Comparison of ENCODE assay signal across 16 cellular contexts in the genomic region with DNA sequence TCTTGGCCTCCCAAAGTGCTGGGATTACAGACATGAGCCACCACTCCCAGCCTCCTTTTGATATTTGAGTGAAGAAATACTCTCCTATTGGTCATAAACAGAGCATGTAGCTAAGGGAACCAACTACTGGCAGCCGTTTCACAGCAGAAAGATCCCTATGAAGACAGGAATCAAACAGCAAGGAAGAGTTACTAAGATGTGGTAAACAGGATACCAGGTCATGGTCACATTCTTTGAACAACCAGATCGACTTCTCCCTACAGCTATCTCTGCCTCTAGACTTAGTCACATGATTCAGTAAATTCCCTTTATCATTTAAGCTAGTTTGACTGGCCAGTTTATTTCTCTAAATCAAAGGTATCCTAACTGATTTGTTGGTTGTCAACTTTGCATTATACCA. TPM values are rescaled to one million over a fixed set of nuclear protein-coding genes. Genes with fewer than 3 reads are reported as not detected.
DNase-seq lines count a peak whose midpoint lies in the region; ATAC-seq and TF ChIP-seq lines count a peak whose summit lies in the region.
"Had no signal": no experiment of that assay in that cellular context is flagged by ENCODE, and none has a peak within 500 bp of the region (broad histone marks: within the 10 kb centered on the region; RNA-seq: fewer than 3 reads in every experiment).

No MANE protein-coding gene starts in this region.

- H3K4me3 Mint-ChIP-seq in activated naive CD8-positive, alpha-beta T cell treated with anti-CD3 and anti-CD28 coated beads, Interleukin-2, amount 10 ng/mL, durations not matched to agents 7 days and 5 days, result no peak overlapping the region
- H3K4me3 Mint-ChIP-seq in activated naive CD8-positive, alpha-beta T cell treated with anti-CD3 and anti-CD28 coated beads for 36 hours, result no peak overlapping the region
- no peak overlapping the region for H3K4me3 Mint-ChIP-seq in memory B cell
- H3K4me3 Mint-ChIP-seq: CD8-positive, alpha-beta T cell had no signal

- DNase-seq in activated naive CD8-positive, alpha-beta T cell treated with anti-CD3 and anti-CD28 coated beads, Interleukin-2, amount 10 ng/mL, durations not matched to agents 7 days and 5 days, result no peak
- DNase-seq in activated naive CD8-positive, alpha-beta T cell treated with anti-CD3 and anti-CD28 coated beads for 36 hours, result no peak
- peak; percentile 24 for DNase-seq in OCI-LY7 (ENCODE audit: low spot score)
- DNase-seq in esophagus muscularis mucosa (ENCODE audit: extremely low spot score), result peak; percentile 14
- DNase-seq in memory B cell (ENCODE audit: low spot score in 2 of 2), result no peak
- no peak for DNase-seq in testis
- DNase-seq in globus pallidus (ENCODE audit: low spot score), result no peak
- DNase-seq: Calu3; CD8-positive, alpha-beta T cell; DMS79 treated with DMSO at 0.1 percent for 48 hours; GF-D8; GM23248 had no signal

- peaks cover 7% of the 10 kb centered on the region for H3K9me3 Mint-ChIP-seq in activated naive CD8-positive, alpha-beta T cell treated with anti-CD3 and anti-CD28 coated beads, Interleukin-2, amount 10 ng/mL, durations not matched to agents 7 days and 5 days
- peaks cover under 1% of the 10 kb centered on the region for H3K9me3 Mint-ChIP-seq in activated naive CD8-positive, alpha-beta T cell treated with anti-CD3 and anti-CD28 coated beads for 36 hours
- H3K9me3 Mint-ChIP-seq in memory B cell, result peaks cover 4% of the 10 kb centered on the region

- peaks cover 15% of the 10 kb centered on the region for H3K36me3 Mint-ChIP-seq in activated naive CD8-positive, alpha-beta T cell treated with anti-CD3 and anti-CD28 coated beads, Interleukin-2, amount 10 ng/mL, durations not matched to agents 7 days and 5 days
- H3K36me3 Mint-ChIP-seq in activated naive CD8-positive, alpha-beta T cell treated with anti-CD3 and anti-CD28 coated beads for 36 hours, result peaks cover 15% of the 10 kb centered on the region
- H3K36me3 Mint-ChIP-seq in memory B cell, result peaks cover 9% of the 10 kb centered on the region
- H3K36me3 Mint-ChIP-seq: CD8-positive, alpha-beta T cell had no signal

- peaks cover 5% of the 10 kb centered on the region for H3K27me3 Mint-ChIP-seq in activated naive CD8-positive, alpha-beta T cell treated with anti-CD3 and anti-CD28 coated beads, Interleukin-2, amount 10 ng/mL, durations not matched to agents 7 days and 5 days
- no peaks in the 10 kb centered on the region for H3K27me3 Mint-ChIP-seq in activated naive CD8-positive, alpha-beta T cell treated with anti-CD3 and anti-CD28 coated beads for 36 hours
- peaks cover 3% of the 10 kb centered on the region for H3K27me3 Mint-ChIP-seq in memory B cell

- H3K79me2 ChIP-seq in OCI-LY7 (ENCODE audit: insufficient read depth, low read depth, low read length), result no peaks in the 10 kb centered on the region

- H3K9me2 ChIP-seq in OCI-LY7 (ENCODE audit: insufficient read depth, low read length), result no peaks in the 10 kb centered on the region

- no peak for TF ChIP-seq EP300 in esophagus muscularis mucosa (IDR thresholded peaks at IDR 0.05)

- no peak overlapping the region for H2AFZ ChIP-seq in OCI-LY7 (ENCODE audit: low read length)
- H2AFZ ChIP-seq: GM23248 had no signal

- BruUV-seq in OCI-LY7 (replicated peaks; lab: Mats Ljungman, UMichigan), result no TSS peak

- H3K27ac Mint-ChIP-seq in activated naive CD8-positive, alpha-beta T cell treated with anti-CD3 and anti-CD28 coated beads, Interleukin-2, amount 10 ng/mL, durations not matched to agents 7 days and 5 days, result peak overlapping the region; percentile 43
- no peak overlapping the region for H3K27ac Mint-ChIP-seq in activated naive CD8-positive, alpha-beta T cell treated with anti-CD3 and anti-CD28 coated beads for 36 hours
- H3K27ac Mint-ChIP-seq in memory B cell, result no peak overlapping the region
- H3K27ac Mint-ChIP-seq: CD8-positive, alpha-beta T cell had no signal

- POLR2A ChIA-PET in activated naive CD8-positive, alpha-beta T cell treated with anti-CD3 and anti-CD28 coated beads, Interleukin-2, amount 10 ng/mL, durations not matched to agents 7 days and 5 days (lab: Charles Lee), result interaction anchor here (0.9 to 2.0 kb wide), 2 partner anchors 9 to 46 kb away, joined by 4 to 10 read pairs; partner anchors contain the start of gene HNRNPD
- POLR2A ChIA-PET in OCI-LY7 (lab: Charles Lee), result interaction anchor here (0.6 to 1.2 kb wide), 4 partner anchors 9 to 27 kb away, joined by 3 to 6 read pairs (median 4); partner anchors contain the start of gene HNRNPD

- H3K27ac ChIP-seq in OCI-LY7 (ENCODE audit: low read depth, low read length, poor library complexity, severe bottlenecking) (no peak overlapping the region), esophagus muscularis mucosa (replicated peaks in 1 of 4) (no peak overlapping the region), testis (no peak overlapping the region)
- H3K27ac ChIP-seq: 22Rv1; BLaER1 treated with 17β-estradiol and CSF1 and Interleukin-3, amounts not matched to agents 10 nM and 100 nM; GM23248 had no signal

- peak; percentile 56 for ATAC-seq in activated naive CD8-positive, alpha-beta T cell treated with anti-CD3 and anti-CD28 coated beads, Interleukin-2, amount 10 ng/mL, durations not matched to agents 7 days and 5 days (ENCODE audit: low read depth)
- ATAC-seq in memory B cell (ENCODE audit: low read depth) (peak; percentile 58), esophagus mucosa (no peak)
- ATAC-seq: CD8-positive, alpha-beta T cell had no signal

- TF ChIP-seq CTCF in OCI-LY7 (conservative IDR thresholded peaks at IDR 0.05; ENCODE audit: low read length) (no peak), esophagus muscularis mucosa (IDR thresholded peaks at IDR 0.05) (no peak), testis (IDR thresholded peaks at IDR 0.05) (no peak)

- intact Hi-C loops in OCI-LY7 (cut with micrococcal nuclease; ENCODE audit: unreplicated experiment) (no loop called here), esophagus muscularis mucosa (cut with DNase I) (no loop called here), testis (cut with DNase I; ENCODE audit: low total_unique reads) (no loop called here)

- CTCF ChIA-PET in OCI-LY7 (lab: Charles Lee; ENCODE audit: unreplicated experiment), result no interaction called here

- H3K4me1 Mint-ChIP-seq in activated naive CD8-positive, alpha-beta T cell treated with anti-CD3 and anti-CD28 coated beads, Interleukin-2, amount 10 ng/mL, durations not matched to agents 7 days and 5 days, result peaks cover 11% of the 10 kb centered on the region
- peaks cover 8% of the 10 kb centered on the region for H3K4me1 Mint-ChIP-seq in activated naive CD8-positive, alpha-beta T cell treated with anti-CD3 and anti-CD28 coated beads for 36 hours
- peaks cover 6% of the 10 kb centered on the region for H3K4me1 Mint-ChIP-seq in memory B cell

- no peaks in the 10 kb centered on the region for H4K20me1 ChIP-seq in OCI-LY7 (ENCODE audit: insufficient read depth, low read length)
- H4K20me1 ChIP-seq: BLaER1 treated with 17β-estradiol and CSF1 and Interleukin-3, amounts not matched to agents 10 nM and 100 nM had no signal

- H3K27me3 ChIP-seq in esophagus muscularis mucosa, result no peaks in the 10 kb centered on the region
- no peaks in the 10 kb centered on the region for H3K27me3 ChIP-seq in testis
- H3K27me3 ChIP-seq: BLaER1 treated with 17β-estradiol and CSF1 and Interleukin-3, amounts not matched to agents 10 nM and 100 nM had no signal

- H3K36me3 ChIP-seq in OCI-LY7 (ENCODE audit: insufficient read depth, low read length) (peaks cover 11% of the 10 kb centered on the region), esophagus muscularis mucosa (peaks cover 0 to 7% (median 1%) of the 10 kb centered on the region in 4 donors), testis (ENCODE audit: low read depth, missing control alignments) (no peaks in the 10 kb centered on the region)
- H3K36me3 ChIP-seq: HAP-1 had no signal

- no peak overlapping the region for H3K4me2 ChIP-seq in OCI-LY7 (ENCODE audit: low read length)
- H3K4me2 ChIP-seq: BLaER1 treated with 17β-estradiol and CSF1 and Interleukin-3, amounts not matched to agents 10 nM and 100 nM had no signal

- H3K4me1 ChIP-seq in OCI-LY7 (ENCODE audit: insufficient read depth, low read length, poor library complexity, severe bottlenecking) (no peaks in the 10 kb centered on the region), esophagus muscularis mucosa (peaks cover 3 to 14% (median 5%) of the 10 kb centered on the region in 4 donors), testis (no peaks in the 10 kb centered on the region)
- H3K4me1 ChIP-seq: BLaER1 treated with 17β-estradiol and CSF1 and Interleukin-3, amounts not matched to agents 10 nM and 100 nM; HAP-1 had no signal

- no peak for TF ChIP-seq POLR2A in esophagus muscularis mucosa (IDR thresholded peaks at IDR 0.05; ENCODE audit: low read depth)
- TF ChIP-seq POLR2A in testis (IDR thresholded peaks at IDR 0.05), result no peak

- H3K9me3 ChIP-seq in OCI-LY7 (ENCODE audit: low read length) (peaks cover 17% of the 10 kb centered on the region; the same call in 1 of the 2 replicates), esophagus muscularis mucosa (no peaks in the 10 kb centered on the region), testis (no peaks in the 10 kb centered on the region)

- H3K4me3 ChIP-seq in OCI-LY7 (ENCODE audit: low read depth, low read length, poor library complexity, severe bottlenecking) (no peak overlapping the region), esophagus muscularis mucosa (no peak overlapping the region), testis (no peak overlapping the region)
- H3K4me3 ChIP-seq: BLaER1 treated with 17β-estradiol and CSF1 and Interleukin-3, amounts not matched to agents 10 nM and 100 nM; GM23248; HAP-1 had no signal

- 80% methylated on average over 2 of the region's 2 CpGs for WGBS in esophagus muscularis mucosa
- 37 to 69% methylated on average over 2 of the region's 2 CpGs for WGBS in testis, 2 donors

RNA-seq across cellular contexts. Expression of gene HNRNPD, which starts 9.0 kb away (rescaled TPM):
- total RNA-seq in activated naive CD8-positive, alpha-beta T cell treated with anti-CD3 and anti-CD28 coated beads, Interleukin-2, amount 10 ng/mL, durations not matched to agents 7 days and 5 days, result 100 to 1,000 TPM; 356 to 360 TPM
- 100 to 1,000 TPM; 495 to 535 TPM for total RNA-seq in activated naive CD8-positive, alpha-beta T cell treated with anti-CD3 and anti-CD28 coated beads for 36 hours
- 127 and 159 TPM in 2 replicates for total RNA-seq in OCI-LY7 (2014; rRNA removed; shearing (Covaris generic))
- total RNA-seq in OCI-LY7 (2022) (572 and 601 TPM in 2 replicates), esophagus muscularis mucosa (10 to 100 TPM; 53.9 to 85.6 (median 69.0) TPM), esophagus mucosa (122 TPM), testis (100 to 1,000 TPM; 114 to 118 TPM)
- 221 TPM for polyA plus RNA-seq in testis (ENCODE audit: insufficient read depth, low read depth, low replicate concordance)

RNA-seq across cellular contexts. Expression of gene HNRNPDL, which starts 47.5 kb away (rescaled TPM):
- 100 to 1,000 TPM; 319 to 331 TPM for total RNA-seq in activated naive CD8-positive, alpha-beta T cell treated with anti-CD3 and anti-CD28 coated beads, Interleukin-2, amount 10 ng/mL, durations not matched to agents 7 days and 5 days
- 100 to 1,000 TPM; 430 to 465 TPM for total RNA-seq in activated naive CD8-positive, alpha-beta T cell treated with anti-CD3 and anti-CD28 coated beads for 36 hours
- total RNA-seq in OCI-LY7 (2014; rRNA removed; shearing (Covaris generic)), result 224 and 319 TPM in 2 replicates
- total RNA-seq in OCI-LY7 (2022) (394 and 425 TPM in 2 replicates), esophagus muscularis mucosa (100 to 1,000 TPM; 135 to 227 (median 154) TPM), esophagus mucosa (111 TPM), testis (100 to 1,000 TPM; 203 to 218 TPM)
- 226 TPM for polyA plus RNA-seq in testis (ENCODE audit: insufficient read depth, low read depth, low replicate concordance)

RNA-seq across cellular contexts. Expression of gene ENOPH1, which starts 47.6 kb away (rescaled TPM):
- total RNA-seq in activated naive CD8-positive, alpha-beta T cell treated with anti-CD3 and anti-CD28 coated beads, Interleukin-2, amount 10 ng/mL, durations not matched to agents 7 days and 5 days, result 10 to 100 TPM; 36.3 to 37.6 TPM
- total RNA-seq in activated naive CD8-positive, alpha-beta T cell treated with anti-CD3 and anti-CD28 coated beads for 36 hours, result 10 to 100 TPM; 71.4 to 73.1 TPM
- 49.7 and 58.7 TPM in 2 replicates for total RNA-seq in OCI-LY7 (2014; rRNA removed; shearing (Covaris generic))
- 64.9 and 70.2 TPM in 2 replicates for total RNA-seq in OCI-LY7 (2022)
- total RNA-seq in esophagus muscularis mucosa, result 10 to 100 TPM; 17.4 to 26.4 (median 22.4) TPM
- 22.4 TPM for total RNA-seq in esophagus mucosa
- total RNA-seq in testis, result 10 to 100 TPM; 13.9 to 20.8 TPM
- 19.9 TPM for polyA plus RNA-seq in testis (ENCODE audit: insufficient read depth, low read depth, low replicate concordance)

Comparison
In these comparisons a context has a peak if more than half of its experiments do, and no peak if none do; other contexts are left out.
1. DNase-seq: peak in OCI-LY7 (single experiment) and esophagus muscularis mucosa (single experiment); none in activated naive CD8-positive, alpha-beta T cell treated with anti-CD3 and anti-CD28 coated beads, Interleukin-2, amount 10 ng/mL, durations not matched to agents 7 days and 5 days (single experiment), activated naive CD8-positive, alpha-beta T cell treated with anti-CD3 and anti-CD28 coated beads for 36 hours (single experiment), memory B cell (0 of 2), testis (single experiment) and globus pallidus (single experiment).